ENCODE assay signal across 6 cellular contexts in genomic region chr19:19488041-19488874, GRCh38. TPM values are rescaled to one million over a fixed set of nuclear protein-coding genes. Genes with fewer than 3 reads are reported as not detected.
DNase-seq lines count a peak whose midpoint lies in the region; ATAC-seq, FAIRE-seq and TF ChIP-seq lines count a peak whose summit lies in the region.

No MANE protein-coding gene starts in this region.

- H3K9me3 Mint-ChIP-seq in GM23338: no peaks in the 10 kb centered on the region
- no peaks in the 10 kb centered on the region for H3K9me3 Mint-ChIP-seq in naive B cell

- in situ Hi-C loops in GM12878 (cut with MboI): no loop called here

- H3K4me2 ChIP-seq in GM23338 (peak overlapping the region; percentile 22), GM12878 (ENCODE audit: control insufficient read depth, insufficient read depth) (peak overlapping the region; percentile 5; the same call in 1 of the 2 replicates)

- no peaks in the 10 kb centered on the region for H3K9me2 ChIP-seq in GM23338 (ENCODE audit: insufficient read depth)

- DNase-seq in GM23338 (ENCODE audit: low spot score) (peak; percentile 45), GM12878 (ENCODE audit: low read depth, low spot score) (no peak), naive B cell (no peak), NCI-H1694 treated with DMSO at 0.1 percent for 48 hours (lab: John Stamatoyannopoulos, UW) (no peak), NCI-H1694 (lab: John Stamatoyannopoulos, UW) (no peak)

- H3K27ac Mint-ChIP-seq in GM23338 (peak overlapping the region; percentile 99), naive B cell (peak overlapping the region; percentile 53 to 98 (median 94))

- H3K36me3 Mint-ChIP-seq in GM23338 (ENCODE audit: low read depth) (peaks cover 25% of the 10 kb centered on the region), naive B cell (no peaks in the 10 kb centered on the region)

- H3K4me1 ChIP-seq in GM23338 (ENCODE audit: insufficient read depth) (peaks cover 32% of the 10 kb centered on the region), GM12878 (ENCODE audit: control insufficient read depth, insufficient read depth, low read length) (peaks cover 28% of the 10 kb centered on the region)

- H3K79me2 ChIP-seq in GM23338 (replicated peaks; ENCODE audit: insufficient read depth) (peaks cover 64% of the 10 kb centered on the region), GM12878 (ENCODE audit: control insufficient read depth, insufficient read depth, low read length) (peaks cover 9% of the 10 kb centered on the region)

- ATAC-seq in GM23338 (no peak), GM12878 (no peak), naive B cell (ENCODE audit: low read depth in 2 of 2) (no peak), HG03460 (IDR thresholded peaks at IDR 0.05; ENCODE audit: unreplicated experiment) (no peak)

- H3K4me1 Mint-ChIP-seq in GM23338: peaks cover 58% of the 10 kb centered on the region
- H3K4me1 Mint-ChIP-seq in naive B cell: peaks cover 24 to 63% (median 56%) of the 10 kb centered on the region in 3 donors

- H3K27me3 ChIP-seq in GM23338 (ENCODE audit: insufficient read depth): no peaks in the 10 kb centered on the region
- no peaks in the 10 kb centered on the region for H3K27me3 ChIP-seq in GM12878 (replicated peaks in 1 of 2; ENCODE audit: control insufficient read depth in 2 of 2, insufficient read depth in 2 of 2, low read length in 1 of 2)

- no peak for TF ChIP-seq RAD21 in GM12878 (IDR thresholded peaks at IDR 0.05; ENCODE audit: insufficient read depth, low read depth, low read length)

- H3K4me3 ChIP-seq in GM23338: no peak overlapping the region
- no peak overlapping the region for H3K4me3 ChIP-seq in GM12878

- WGBS in GM12878 (ENCODE audit: insufficient coverage, insufficient replicate concordance, low lambda C conversion rate, missing lambda C conversion rate): 86% methylated on average over 18 of the region's 18 CpGs

- no peak for TF ChIP-seq POLR2A in GM12878 (IDR thresholded peaks at IDR 0.05; ENCODE audit: low read depth, low read length)

- intact Hi-C loops in GM12878 (cut with micrococcal nuclease; ENCODE audit: unreplicated experiment): no loop called here

- no TSS peak for BruUV-seq in GM12878 (replicated peaks; lab: Mats Ljungman, UMichigan)

- H3K9ac ChIP-seq in GM12878 (ENCODE audit: control insufficient read depth, insufficient read depth, low read length): peak overlapping the region; percentile 66

- TF ChIP-seq CTCF in GM23338 (conservative IDR thresholded peaks at IDR 0.05; ENCODE audit: low read depth in 2 of 2) (no peak), GM12878 (IDR thresholded peaks at IDR 0.05 in 2 of 3, conservative IDR thresholded peaks at IDR 0.05 in 1 of 3; ENCODE audit: control insufficient read depth in 2 of 3, extremely low read depth in 1 of 3, insufficient read depth in 1 of 3, low read depth in 3 of 3, low read length in 3 of 3) (no peak)

- H3K9me3 ChIP-seq in GM12878 (replicated peaks; ENCODE audit: control insufficient read depth, insufficient read depth, low read length): no peaks in the 10 kb centered on the region

- SMC1A ChIA-PET in GM12878 (lab: Charles Lee; ENCODE audit: uncharacterized antibody, unreplicated experiment): interaction anchor here (0.7 to 5.1 kb wide), 7 partner anchors 9 to 126 kb away, joined by 3 to 97 read pairs (median 3); partner anchors contain the start of gene GATAD2A

- no peak for TF ChIP-seq EP300 in GM12878 (IDR thresholded peaks at IDR 0.05; ENCODE audit: borderline replicate concordance in 1 of 2, control insufficient read depth in 1 of 2, low read depth in 2 of 2, low read length in 2 of 2)

- CTCF ChIA-PET in GM12878 (lab: Yijun Ruan, JAX): interaction anchor here (0.9 to 9.3 kb wide), 10 partner anchors 8 to 285 kb away, joined by 3 to 223 read pairs (median 14); partner anchors contain the start of genes GATAD2A and NR2C2AP

- H2AFZ ChIP-seq in GM23338: no peak overlapping the region
- no peak overlapping the region for H2AFZ ChIP-seq in GM12878 (ENCODE audit: control insufficient read depth, low read depth, low read length)

- H3K36me3 ChIP-seq in GM23338 (ENCODE audit: insufficient read depth): 0 out of 2 replicates have a peak, but pooled peaks cover 3% of the 10 kb centered on the region
- H3K36me3 ChIP-seq in GM12878 (ENCODE audit: control insufficient read depth in 2 of 2, insufficient read depth in 2 of 2, low read length in 1 of 2): peaks cover 11 to 26% of the 10 kb centered on the region in 2 experiments; a peak in 3 of 4 replicates

- H4K20me1 ChIP-seq in GM23338 (replicated peaks; ENCODE audit: insufficient read depth) (peaks cover 19% of the 10 kb centered on the region), GM12878 (ENCODE audit: control insufficient read depth, insufficient read depth) (no peaks in the 10 kb centered on the region)

- no peak for FAIRE-seq in GM12878 (lab: Jason Lieb, UNC)

- H3K27me3 Mint-ChIP-seq in GM23338 (ENCODE audit: insufficient read depth, low read depth, poor library complexity) (peaks cover 25% of the 10 kb centered on the region), naive B cell (no peaks in the 10 kb centered on the region)

- peaks cover 26% of the 10 kb centered on the region for H3F3A ChIP-seq in GM23338 (replicated peaks; ENCODE audit: low read depth)

- POLR2A ChIA-PET in GM12878 (lab: Charles Lee): no interaction called here

- H3K27ac ChIP-seq in GM23338 (ENCODE audit: low read depth) (peak overlapping the region; percentile 92), GM12878 (ENCODE audit: control insufficient read depth, insufficient read depth) (peak overlapping the region; percentile 82)

- H3K4me3 Mint-ChIP-seq in GM23338 (peak overlapping the region; percentile 24; the same call in 1 of the 3 replicates), naive B cell (peak overlapping the region in 4 of 8 donors; percentile 58 to 81 (median 62))

- RAD21 ChIA-PET in GM12878 (lab: Charles Lee; ENCODE audit: unreplicated experiment): interaction anchor here (0.7 to 4.8 kb wide), 7 partner anchors 29 to 342 kb away, joined by 3 to 72 read pairs (median 3); partner anchors contain the start of gene GATAD2A

RNA-seq across cellular contexts. Expression of gene TSSK6, which starts 27.1 kb away (rescaled TPM):
- total RNA-seq in GM23338 (2014; rRNA removed; shearing (Covaris generic)): 4.5 and 4.9 TPM in 2 replicates
- 0.28 and 0.63 TPM in 2 replicates for polyA plus RNA-seq in GM23338 (2016; fragmentation: Nextera tagmentation; extraction: Ambion mirVana)
- 10.2 and 12.0 TPM in 2 replicates for total RNA-seq in GM12878 (2013; cell fraction: nucleolus; rRNA removed)
- total RNA-seq in GM12878 (2014; rRNA removed): 0.82 and 1.6 TPM in 2 replicates
- total RNA-seq in GM12878 (2014; rRNA removed; fragmentation: Illumina TruSeq; extraction: Trizol): 0.49 and 0.55 TPM in 2 replicates
- total RNA-seq in GM12878 (2021): 2.3 and 2.9 TPM in 2 replicates
- polyA plus RNA-seq in GM12878 (2011; ENCODE audit: low read depth): 0.58 TPM
- polyA plus RNA-seq in GM12878 (2011; rRNA removed): 0.76 and 1.5 TPM in 2 replicates
- polyA plus RNA-seq in GM12878 (2011; cell fraction: cytosol; rRNA removed): 3.1 and 4.8 TPM in 2 replicates
- 12.7 and 13.5 TPM in 2 replicates for polyA plus RNA-seq in GM12878 (2011; cell fraction: nucleus; rRNA removed)
- 1.7 and 2.8 TPM in 2 replicates for polyA plus RNA-seq in GM12878 (2012)
- 0.06 TPM in 1 of 2 replicates, not detected in the other for polyA plus RNA-seq in GM12878 (2014; fragmentation: Illumina TruSeq; extraction: Trizol)
- polyA plus RNA-seq in GM12878 (2014; fragmentation: Nextera tagmentation; extraction: Ambion mirVana): not detected
- 3.6 and 3.7 TPM in 2 replicates for polyA plus RNA-seq in GM12878 (2014; rRNA removed)
- under 1 TPM; 0.38 to 0.47 TPM for polyA plus RNA-seq in GM12878 (2016; fragmentation: Nextera tagmentation; extraction: Ambion mirVana)
- 1.7 and 5.9 TPM in 2 replicates for polyA minus RNA-seq in GM12878 (2011; rRNA and poly(A)+ RNA removed)
- 2.1 and 3.7 TPM in 2 replicates for polyA minus RNA-seq in GM12878 (2011; cell fraction: cytosol; rRNA and poly(A)+ RNA removed)
- 13.4 and 18.7 TPM in 2 replicates for polyA minus RNA-seq in GM12878 (2011; cell fraction: nucleus; rRNA and poly(A)+ RNA removed)
- 1 to 10 TPM; 1.1 to 4.3 (median 2.3) TPM for polyA plus RNA-seq in naive B cell (ENCODE audit: low read depth in 6 of 6)

RNA-seq across cellular contexts. Expression of gene NDUFA13, which starts 27.8 kb away (rescaled TPM):
- total RNA-seq in GM23338 (2014; rRNA removed; shearing (Covaris generic)): 37.6 and 143 TPM in 2 replicates
- polyA plus RNA-seq in GM23338 (2016; fragmentation: Nextera tagmentation; extraction: Ambion mirVana): 598 and 619 TPM in 2 replicates
- 144 and 157 TPM in 2 replicates for total RNA-seq in GM12878 (2013; cell fraction: nucleolus; rRNA removed)
- 263 and 284 TPM in 2 replicates for total RNA-seq in GM12878 (2014; rRNA removed)
- 303 and 329 TPM in 2 replicates for total RNA-seq in GM12878 (2014; rRNA removed; fragmentation: Illumina TruSeq; extraction: Trizol)
- 462 and 473 TPM in 2 replicates for total RNA-seq in GM12878 (2021)
- 1,149 TPM for polyA plus RNA-seq in GM12878 (2011; ENCODE audit: low read depth)
- polyA plus RNA-seq in GM12878 (2011; rRNA removed): 282 and 475 TPM in 2 replicates
- 834 and 1,057 TPM in 2 replicates for polyA plus RNA-seq in GM12878 (2011; cell fraction: cytosol; rRNA removed)
- 373 and 417 TPM in 2 replicates for polyA plus RNA-seq in GM12878 (2011; cell fraction: nucleus; rRNA removed)
- 244 and 350 TPM in 2 replicates for polyA plus RNA-seq in GM12878 (2012)
- polyA plus RNA-seq in GM12878 (2014; fragmentation: Illumina TruSeq; extraction: Trizol): 53.4 and 224 TPM in 2 replicates
- polyA plus RNA-seq in GM12878 (2014; fragmentation: Nextera tagmentation; extraction: Ambion mirVana): 100 to 1,000 TPM; 232 to 449 TPM
- 528 and 564 TPM in 2 replicates for polyA plus RNA-seq in GM12878 (2014; rRNA removed)
- 100 to 1,000 TPM; 566 to 586 TPM for polyA plus RNA-seq in GM12878 (2016; fragmentation: Nextera tagmentation; extraction: Ambion mirVana)
- polyA minus RNA-seq in GM12878 (2011; rRNA and poly(A)+ RNA removed): 117 and 160 TPM in 2 replicates
- 69.2 and 95.4 TPM in 2 replicates for polyA minus RNA-seq in GM12878 (2011; cell fraction: cytosol; rRNA and poly(A)+ RNA removed)
- 44.1 and 69.0 TPM in 2 replicates for polyA minus RNA-seq in GM12878 (2011; cell fraction: nucleus; rRNA and poly(A)+ RNA removed)
- 100 to 1,000 TPM; 226 to 324 (median 271) TPM for polyA plus RNA-seq in naive B cell (ENCODE audit: low read depth in 6 of 6)

RNA-seq across cellular contexts. Expression of gene YJEFN3, which starts 40.5 kb away (rescaled TPM):
- 0.85 and 3.5 TPM in 2 replicates for total RNA-seq in GM23338 (2014; rRNA removed; shearing (Covaris generic))
- 3.7 and 6.5 TPM in 2 replicates for polyA plus RNA-seq in GM23338 (2016; fragmentation: Nextera tagmentation; extraction: Ambion mirVana)
- 6.9 and 7.3 TPM in 2 replicates for total RNA-seq in GM12878 (2013; cell fraction: nucleolus; rRNA removed)
- total RNA-seq in GM12878 (2014; rRNA removed): 0.96 and 0.98 TPM in 2 replicates
- 1.2 and 1.4 TPM in 2 replicates for total RNA-seq in GM12878 (2014; rRNA removed; fragmentation: Illumina TruSeq; extraction: Trizol)
- 5.6 and 5.9 TPM in 2 replicates for total RNA-seq in GM12878 (2021)
- polyA plus RNA-seq in GM12878 (2011; ENCODE audit: low read depth): 1.0 TPM
- polyA plus RNA-seq in GM12878 (2011; rRNA removed): 2.4 and 2.6 TPM in 2 replicates
- polyA plus RNA-seq in GM12878 (2011; cell fraction: cytosol; rRNA removed): 1.6 and 4.3 TPM in 2 replicates
- 37.2 and 59.5 TPM in 2 replicates for polyA plus RNA-seq in GM12878 (2011; cell fraction: nucleus; rRNA removed)
- polyA plus RNA-seq in GM12878 (2012): 3.6 and 5.1 TPM in 2 replicates
- polyA plus RNA-seq in GM12878 (2014; fragmentation: Illumina TruSeq; extraction: Trizol): 4.6 and 5.2 TPM in 2 replicates
- under 1 TPM; 0.05 to 0.08 TPM for polyA plus RNA-seq in GM12878 (2014; fragmentation: Nextera tagmentation; extraction: Ambion mirVana)
- 5.5 and 6.2 TPM in 2 replicates for polyA plus RNA-seq in GM12878 (2014; rRNA removed)
- 1 to 10 TPM; 6.3 to 6.9 TPM for polyA plus RNA-seq in GM12878 (2016; fragmentation: Nextera tagmentation; extraction: Ambion mirVana)
- 0.95 and 1.4 TPM in 2 replicates for polyA minus RNA-seq in GM12878 (2011; rRNA and poly(A)+ RNA removed)
- polyA minus RNA-seq in GM12878 (2011; cell fraction: cytosol; rRNA and poly(A)+ RNA removed): 1.2 and 1.4 TPM in 2 replicates
- 1.8 and 7.4 TPM in 2 replicates for polyA minus RNA-seq in GM12878 (2011; cell fraction: nucleus; rRNA and poly(A)+ RNA removed)
- under 1 TPM in 2 of 6 donors, not detected in 4; 0.17 TPM for polyA plus RNA-seq in naive B cell (ENCODE audit: low read depth in 6 of 6)

RNA-seq across cellular contexts. Expression of gene CILP2, which starts 49.8 kb away (rescaled TPM):
- 17.0 and 21.6 TPM in 2 replicates for total RNA-seq in GM23338 (2014; rRNA removed; shearing (Covaris generic))
- 4.0 and 5.0 TPM in 2 replicates for polyA plus RNA-seq in GM23338 (2016; fragmentation: Nextera tagmentation; extraction: Ambion mirVana)
- 0.34 and 0.77 TPM in 2 replicates for total RNA-seq in GM12878 (2013; cell fraction: nucleolus; rRNA removed)
- 0.06 TPM in 1 of 2 replicates, not detected in the other for total RNA-seq in GM12878 (2014; rRNA removed)
- not detected in 2 replicates for total RNA-seq in GM12878 (2014; rRNA removed; fragmentation: Illumina TruSeq; extraction: Trizol)
- 0.05 TPM in 1 of 2 replicates, not detected in the other for total RNA-seq in GM12878 (2021)
- polyA plus RNA-seq in GM12878 (2011; ENCODE audit: low read depth): not detected
- not detected in 2 replicates for polyA plus RNA-seq in GM12878 (2011; rRNA removed)
- polyA plus RNA-seq in GM12878 (2011; cell fraction: cytosol; rRNA removed): 0.05 TPM in 1 of 2 replicates, not detected in the other
- 0.12 and 0.16 TPM in 2 replicates for polyA plus RNA-seq in GM12878 (2011; cell fraction: nucleus; rRNA removed)
- 0.11 and 0.12 TPM in 2 replicates for polyA plus RNA-seq in GM12878 (2012)
- polyA plus RNA-seq in GM12878 (2014; fragmentation: Illumina TruSeq; extraction: Trizol): not detected in 2 replicates
- polyA plus RNA-seq in GM12878 (2014; fragmentation: Nextera tagmentation; extraction: Ambion mirVana): not detected
- 0.08 TPM in 1 of 2 replicates, not detected in the other for polyA plus RNA-seq in GM12878 (2014; rRNA removed)
- under 1 TPM in 1 of 2 experiments, not detected in 1; 0.05 TPM for polyA plus RNA-seq in GM12878 (2016; fragmentation: Nextera tagmentation; extraction: Ambion mirVana)
- polyA minus RNA-seq in GM12878 (2011; rRNA and poly(A)+ RNA removed): not detected in 2 replicates
- not detected in 2 replicates for polyA minus RNA-seq in GM12878 (2011; cell fraction: cytosol; rRNA and poly(A)+ RNA removed)
- polyA minus RNA-seq in GM12878 (2011; cell fraction: nucleus; rRNA and poly(A)+ RNA removed): not detected in 2 replicates
- polyA plus RNA-seq in naive B cell (ENCODE audit: low read depth in 6 of 6): under 1 TPM in 1 of 6 donors, not detected in 5; 0.11 TPM
